In genomic region chr2:216113572-216113971, GRCh38 we compare ENCODE assay signal across 8 cellular contexts. TPM values are rescaled to one million over a fixed set of nuclear protein-coding genes. Genes with fewer than 3 reads are reported as not detected.
DNase-seq lines count a peak whose midpoint lies in the region; ATAC-seq and TF ChIP-seq lines count a peak whose summit lies in the region.

No MANE protein-coding gene starts in this region.

- H3K4me1 ChIP-seq in CD8-positive, alpha-beta memory T cell (ENCODE audit: insufficient read depth, low read length) = peaks cover 85% of the 10 kb centered on the region
- peaks cover 19% of the 10 kb centered on the region for H3K4me1 ChIP-seq in BE2C

- H3K4me3 ChIP-seq in CD8-positive, alpha-beta memory T cell (ENCODE audit: low read length) = no peak overlapping the region
- no peak overlapping the region for H3K4me3 ChIP-seq in H7 (ENCODE audit: insufficient read depth, low read depth, low read length)
- H3K4me3 ChIP-seq in BE2C (ENCODE audit: low read depth, low read length) = no peak overlapping the region

- ATAC-seq in GM19324 (IDR thresholded peaks at IDR 0.05; ENCODE audit: low FRiP score, unreplicated experiment) (peak; percentile 52), HG03095 (IDR thresholded peaks at IDR 0.05; ENCODE audit: unreplicated experiment) (peak; percentile 72)
- ATAC-seq in activated T-helper 17 cell treated with anti-CD3 and anti-CD28 coated beads, Interleukin-2, amount 50 U/mL, for 72 hours (replicated peaks) = peak; percentile 18

- peaks cover 86 to 100% (median 99%) of the 10 kb centered on the region in 3 donors for H3K4me1 Mint-ChIP-seq in CD8-positive, alpha-beta memory T cell
- peaks cover 60% of the 10 kb centered on the region for H3K4me1 Mint-ChIP-seq in activated T-helper 17 cell treated with anti-CD3 and anti-CD28 coated beads, Interleukin-2, amount 50 U/mL, for 72 hours

- no peak overlapping the region for H3K27ac ChIP-seq in CD8-positive, alpha-beta memory T cell (ENCODE audit: low read depth, low read length)

- peaks cover 0 to 2% of the 10 kb centered on the region in 2 donors for H3K27me3 Mint-ChIP-seq in CD8-positive, alpha-beta memory T cell
- no peaks in the 10 kb centered on the region for H3K27me3 Mint-ChIP-seq in activated T-helper 17 cell treated with anti-CD3 and anti-CD28 coated beads, Interleukin-2, amount 50 U/mL, for 72 hours

- peaks cover 10 to 89% (median 35%) of the 10 kb centered on the region in 3 donors for H3K36me3 Mint-ChIP-seq in CD8-positive, alpha-beta memory T cell
- H3K36me3 Mint-ChIP-seq in activated T-helper 17 cell treated with anti-CD3 and anti-CD28 coated beads, Interleukin-2, amount 50 U/mL, for 72 hours (ENCODE audit: low read depth) = peaks cover 100% of the 10 kb centered on the region

- H3K27ac Mint-ChIP-seq in CD8-positive, alpha-beta memory T cell = peak overlapping the region in 6 of 8 donors; percentile 17 to 97 (median 58)
- H3K27ac Mint-ChIP-seq in activated T-helper 17 cell treated with anti-CD3 and anti-CD28 coated beads, Interleukin-2, amount 50 U/mL, for 72 hours = peak overlapping the region; percentile 100

- peak overlapping the region in 1 of 7 donors; percentile 75 for H3K4me3 Mint-ChIP-seq in CD8-positive, alpha-beta memory T cell
- peak overlapping the region; percentile 97 for H3K4me3 Mint-ChIP-seq in activated T-helper 17 cell treated with anti-CD3 and anti-CD28 coated beads, Interleukin-2, amount 50 U/mL, for 72 hours

- POLR2A ChIA-PET in CD8-positive, alpha-beta memory T cell (lab: Charles Lee) = no interaction called here

- no peak for TF ChIP-seq CTCF in BE2C (IDR thresholded peaks at IDR 0.05; ENCODE audit: low read depth, low read length)

- H3K36me3 ChIP-seq in CD8-positive, alpha-beta memory T cell (ENCODE audit: insufficient read depth, low read length) = peaks cover 61% of the 10 kb centered on the region
- peaks cover 54% of the 10 kb centered on the region for H3K36me3 ChIP-seq in H7 (replicated peaks; ENCODE audit: control insufficient read depth, insufficient read depth, low read length)
- peaks cover 74% of the 10 kb centered on the region for H3K36me3 ChIP-seq in BE2C

- CTCF ChIA-PET in CD8-positive, alpha-beta memory T cell (lab: Charles Lee) = interaction anchor here (1.0 to 3.0 kb wide), 10 partner anchors 10 to 291 kb away, joined by 3 to 16 read pairs (median 6); no protein-coding TSS in a partner anchor

- no peaks in the 10 kb centered on the region for H3K27me3 ChIP-seq in CD8-positive, alpha-beta memory T cell (ENCODE audit: insufficient read depth, low read length, poor library complexity, severe bottlenecking)
- H3K27me3 ChIP-seq in H7 (ENCODE audit: control insufficient read depth, insufficient read depth, low read length) = no peaks in the 10 kb centered on the region
- no peaks in the 10 kb centered on the region for H3K27me3 ChIP-seq in BE2C

- peaks cover 0 to 2% (median 0%) of the 10 kb centered on the region in 5 donors for H3K9me3 Mint-ChIP-seq in CD8-positive, alpha-beta memory T cell
- H3K9me3 Mint-ChIP-seq in activated T-helper 17 cell treated with anti-CD3 and anti-CD28 coated beads, Interleukin-2, amount 50 U/mL, for 72 hours = no peaks in the 10 kb centered on the region

- H3K9me3 ChIP-seq in CD8-positive, alpha-beta memory T cell (ENCODE audit: low read length) = no peaks in the 10 kb centered on the region
- no peaks in the 10 kb centered on the region for H3K9me3 ChIP-seq in BE2C

- DNase-seq in CD8-positive, alpha-beta memory T cell = no peak
- DNase-seq in HPDE6-E6E7 (ENCODE audit: extremely low spot score) (no peak), H7 (no peak), NK-92 (lab: John Stamatoyannopoulos, UW; ENCODE audit: unreplicated experiment) (no peak), BE2C (no peak)

RNA-seq across cellular contexts. Expression of gene XRCC5, which starts 4.4 kb away (rescaled TPM):
- total RNA-seq in CD8-positive, alpha-beta memory T cell = 100 to 1,000 TPM; 612 to 643 TPM
- polyA plus RNA-seq in CD8-positive, alpha-beta memory T cell = 306 TPM
- 100 to 1,000 TPM; 391 to 617 TPM for total RNA-seq in activated T-helper 17 cell treated with anti-CD3 and anti-CD28 coated beads, Interleukin-2, amount 50 U/mL, for 72 hours
- 496 and 523 TPM in 2 replicates for total RNA-seq in H7 (2014; rRNA removed; shearing (Covaris generic))
- polyA plus RNA-seq in BE2C (2012; ENCODE audit: insufficient read depth, insufficient read length, low read depth) = 271 TPM

RNA-seq across cellular contexts. Expression of gene TMEM169, which starts 31.9 kb away (rescaled TPM):
- under 1 TPM; 0.63 to 0.73 TPM for total RNA-seq in CD8-positive, alpha-beta memory T cell
- polyA plus RNA-seq in CD8-positive, alpha-beta memory T cell = 1.1 TPM
- total RNA-seq in activated T-helper 17 cell treated with anti-CD3 and anti-CD28 coated beads, Interleukin-2, amount 50 U/mL, for 72 hours = 1 to 10 TPM; 1.4 to 1.5 TPM
- 0.42 and 1.1 TPM in 2 replicates for total RNA-seq in H7 (2014; rRNA removed; shearing (Covaris generic))
- 21.9 TPM for polyA plus RNA-seq in BE2C (2012; ENCODE audit: insufficient read depth, insufficient read length, low read depth)

RNA-seq across cellular contexts. Expression of gene PECR, which starts 32.0 kb away (rescaled TPM):
- total RNA-seq in CD8-positive, alpha-beta memory T cell = 10 to 100 TPM; 10.5 to 12.6 TPM
- polyA plus RNA-seq in CD8-positive, alpha-beta memory T cell = 24.4 TPM
- total RNA-seq in activated T-helper 17 cell treated with anti-CD3 and anti-CD28 coated beads, Interleukin-2, amount 50 U/mL, for 72 hours = 10 to 100 TPM; 27.7 to 27.8 TPM
- total RNA-seq in H7 (2014; rRNA removed; shearing (Covaris generic)) = 12.1 and 15.1 TPM in 2 replicates
- polyA plus RNA-seq in BE2C (2012; ENCODE audit: insufficient read depth, insufficient read length, low read depth) = 15.7 TPM

Comparison
In these comparisons a context has a peak if more than half of its experiments do, and no peak if none do; other contexts are left out.
1. ATAC-seq: peak in every context shown above with its lines; median percentile 72 in HG03095; 52 in GM19324; 18 in activated T-helper 17 cell treated with anti-CD3 and anti-CD28 coated beads, Interleukin-2, amount 50 U/mL, for 72 hours.